ENCODE assay signal across 10 cellular contexts in genomic region chr9:95626885-95627558, GRCh38.
DNase-seq lines count a peak whose midpoint lies in the region; ATAC-seq and TF ChIP-seq lines count a peak whose summit lies in the region.
"Had no signal": no experiment of that assay in that cellular context is flagged by ENCODE, and none has a peak within 500 bp of the region (broad histone marks: within the 10 kb centered on the region; RNA-seq: fewer than 3 reads in every experiment).

No MANE protein-coding gene starts in this region.

- H3K4me2 ChIP-seq in trophoblast cell (ENCODE audit: low read length) = no peak overlapping the region
- H3K4me2 ChIP-seq: hepatocyte had no signal

- H2BK120ac ChIP-seq in trophoblast cell (ENCODE audit: insufficient read depth, low read length, poor library complexity) = peak overlapping the region; percentile 30

- H4K91ac ChIP-seq in trophoblast cell (ENCODE audit: low read depth, low read length) = no peak overlapping the region

- H4K12ac ChIP-seq in trophoblast cell (ENCODE audit: low read depth, low read length) = no peak overlapping the region

- H3K4ac ChIP-seq in trophoblast cell (ENCODE audit: low read depth, low read length) = no peak overlapping the region

- H3K14ac ChIP-seq in trophoblast cell (ENCODE audit: low read length) = no peak overlapping the region

- H3K23ac ChIP-seq in trophoblast cell (ENCODE audit: low read length) = no peak overlapping the region

- no peaks in the 10 kb centered on the region for H3K79me1 ChIP-seq in trophoblast cell (ENCODE audit: low read length)

- no peak overlapping the region for H2AFZ ChIP-seq in trophoblast cell (ENCODE audit: insufficient read depth, low read length, poor library complexity)
- H2AFZ ChIP-seq: hepatocyte had no signal

- H2AK5ac ChIP-seq in trophoblast cell (ENCODE audit: low read length) = peak overlapping the region; percentile 71

- peaks cover 0 to 5% of the 10 kb centered on the region in 2 donors for H3K4me1 ChIP-seq in duodenal mucosa (ENCODE audit: control insufficient read depth in 1 of 2, insufficient read depth in 2 of 2, low read length in 2 of 2)
- H3K4me1 ChIP-seq in trophoblast cell (ENCODE audit: control insufficient read depth in 1 of 2, insufficient read depth in 2 of 2, low read length in 2 of 2) = peaks cover 6 to 15% of the 10 kb centered on the region in 2 experiments
- peaks cover 0 to 4% (median 2%) of the 10 kb centered on the region in 4 donors for H3K4me1 ChIP-seq in upper lobe of left lung

- no peak for TF ChIP-seq CTCF in upper lobe of left lung (IDR thresholded peaks at IDR 0.05)

- TF ChIP-seq EP300 in upper lobe of left lung (IDR thresholded peaks at IDR 0.05) = peak in 1 of 4 donors; percentile 8

- H3K27ac ChIP-seq in duodenal mucosa (ENCODE audit: low read depth, low read length) (peak overlapping the region; percentile 1), trophoblast cell (ENCODE audit: low read depth, low read length) (no peak overlapping the region), upper lobe of left lung (peak overlapping the region; percentile 62 to 72 (median 69))
- H3K27ac ChIP-seq: hepatocyte had no signal

- peak overlapping the region; percentile 74 for H2BK12ac ChIP-seq in trophoblast cell (ENCODE audit: low read length)

- H3K9me3 ChIP-seq in duodenal mucosa (ENCODE audit: control insufficient read depth in 1 of 2, low read length in 2 of 2) (no peaks in the 10 kb centered on the region), trophoblast cell (ENCODE audit: insufficient read depth, low read depth, low read length) (no peaks in the 10 kb centered on the region), upper lobe of left lung (no peaks in the 10 kb centered on the region)

- ATAC-seq in upper lobe of left lung (ENCODE audit: low FRiP score in 2 of 2) = peak in 1 of 2 donors; percentile 64

- WGBS in trophoblast cell (ENCODE audit: extremely low coverage, insufficient coverage, insufficient read length) = no CpG with 5 or more reads among the region's 21 CpGs
- WGBS in upper lobe of left lung, 2 donors = 48 to 52% methylated on average over 20 to 21 of the region's 21 CpGs

- H4K8ac ChIP-seq in trophoblast cell (ENCODE audit: low read depth, low read length) = no peak overlapping the region

- no peak overlapping the region for H3K9ac ChIP-seq in duodenal mucosa (ENCODE audit: low read depth in 1 of 2, low read length in 2 of 2)
- H3K9ac ChIP-seq in trophoblast cell (ENCODE audit: low read length) = no peak overlapping the region

- H3K79me2 ChIP-seq in trophoblast cell (ENCODE audit: control insufficient read depth, insufficient read depth, low read length, poor library complexity) = no peaks in the 10 kb centered on the region
- H3K79me2 ChIP-seq: hepatocyte had no signal

- DNase-seq in NOMO-1 (lab: John Stamatoyannopoulos, UW; ENCODE audit: unreplicated experiment in 2 of 2) = peak; percentile 23 to 29
- no peak for DNase-seq in NOMO-1 treated with dmso at 0.1 percent for 144 hours (lab: John Stamatoyannopoulos, UW; ENCODE audit: unreplicated experiment)
- no peak for DNase-seq in trophoblast cell
- DNase-seq in upper lobe of left lung = peak; percentile 52 to 60
- no peak for DNase-seq in HuH-7.5 (ENCODE audit: low spot score)
- DNase-seq in NCI-H774 (lab: John Stamatoyannopoulos, UW) = no peak
- no peak for DNase-seq in putamen (ENCODE audit: low spot score)
- DNase-seq: MM.1S had no signal

- H3K18ac ChIP-seq in trophoblast cell (ENCODE audit: low read length) = no peak overlapping the region

- H3K36me3 ChIP-seq in duodenal mucosa (ENCODE audit: control insufficient read depth in 1 of 2, insufficient read depth in 2 of 2, low read length in 2 of 2) (no peaks in the 10 kb centered on the region), trophoblast cell (ENCODE audit: control insufficient read depth in 1 of 2, insufficient read depth in 2 of 2, low read length in 2 of 2) (no peaks in the 10 kb centered on the region), upper lobe of left lung (no peaks in the 10 kb centered on the region)

- no peak overlapping the region for H2BK5ac ChIP-seq in trophoblast cell (ENCODE audit: low read depth, low read length, poor library complexity)

- TF ChIP-seq POLR2A in upper lobe of left lung (IDR thresholded peaks at IDR 0.05) = no peak

- H3K4me3 ChIP-seq in duodenal mucosa (ENCODE audit: low read depth in 1 of 2, low read length in 2 of 2) (no peak overlapping the region), trophoblast cell (ENCODE audit: low read depth, low read length) (no peak overlapping the region), upper lobe of left lung (no peak overlapping the region)
- H3K4me3 ChIP-seq: hepatocyte had no signal

- H3K27me3 ChIP-seq in duodenal mucosa (ENCODE audit: control insufficient read depth in 1 of 2, insufficient read depth in 2 of 2, low read length in 2 of 2) (no peaks in the 10 kb centered on the region), trophoblast cell (ENCODE audit: insufficient read depth, low read length) (no peaks in the 10 kb centered on the region), upper lobe of left lung (no peaks in the 10 kb centered on the region)
- H3K27me3 ChIP-seq: hepatocyte had no signal

Comparison
In these comparisons a context has a peak if more than half of its experiments do, and no peak if none do; other contexts are left out.
1. DNase-seq: peak in NOMO-1 (2 of 2) and upper lobe of left lung (2 of 2); none in NOMO-1 treated with dmso at 0.1 percent for 144 hours (single experiment), trophoblast cell (0 of 2), HuH-7.5 (single experiment), NCI-H774 (single experiment) and putamen (single experiment).